20 cellular contexts compared by ENCODE assay signal in genomic region chr2:1698188-1698945, GRCh38. TPM values are rescaled to one million over a fixed set of nuclear protein-coding genes. Genes with fewer than 3 reads are reported as not detected.
DNase-seq lines count a peak whose midpoint lies in the region; ATAC-seq and TF ChIP-seq lines count a peak whose summit lies in the region.
"Had no signal": no experiment of that assay in that cellular context is flagged by ENCODE, and none has a peak within 500 bp of the region (broad histone marks: within the 10 kb centered on the region; RNA-seq: fewer than 3 reads in every experiment).

No MANE protein-coding gene starts in this region.

- H3K27ac Mint-ChIP-seq in mesothelial cell of epicardium (peak overlapping the region; percentile 82), type B pancreatic cell (peak overlapping the region; percentile 48)
- H3K27ac Mint-ChIP-seq: activated naive CD4-positive, alpha-beta T cell treated with anti-CD3 and anti-CD28 coated beads, Interleukin-2, amount 50 U/mL, for 24 hours had no signal

- DNase-seq in NCI-H1436 (lab: John Stamatoyannopoulos, UW) (peak; percentile 18), NCI-H1436 treated with DMSO at 0.1 percent for 48 hours (lab: John Stamatoyannopoulos, UW) (no peak), Right ventricle myocardium superior (no peak), mesothelial cell of epicardium (ENCODE audit: low spot score in 2 of 2, unreplicated experiment in 2 of 2) (no peak), type B pancreatic cell (ENCODE audit: extremely low spot score, unreplicated experiment) (no peak), NCI-H2107 (lab: John Stamatoyannopoulos, UW) (no peak), T-helper 1 cell (no peak), superior temporal gyrus (ENCODE audit: extremely low spot score) (no peak)
- DNase-seq: activated CD4-positive, alpha-beta T cell treated with anti-CD3 and anti-CD28 coated beads, Interleukin-2, amount 50 U/mL, for 1 hour; BE2C; body of pancreas; dermis blood vessel endothelial cell; DMS 273 treated with DMSO at 0.1 percent for 48 hours; MM.1S; NCI-H2029; NCI-H69; stimulated activated CD4-positive, alpha-beta T cell treated with anti-CD3 and anti-CD28 coated beads, Interleukin-2, amount 100 ng/mL, for 48 hours had no signal

- H3K27me3 Mint-ChIP-seq in mesothelial cell of epicardium (ENCODE audit: low read depth) (no peaks in the 10 kb centered on the region), type B pancreatic cell (no peaks in the 10 kb centered on the region)

- TF ChIP-seq CTCF in mesothelial cell of epicardium (IDR thresholded peaks at IDR 0.05; ENCODE audit: unreplicated experiment) (no peak), type B pancreatic cell (conservative IDR thresholded peaks at IDR 0.05) (no peak)

- H3K36me3 Mint-ChIP-seq in mesothelial cell of epicardium, result peaks cover 11% of the 10 kb centered on the region
- peaks cover 9% of the 10 kb centered on the region for H3K36me3 Mint-ChIP-seq in type B pancreatic cell
- H3K36me3 Mint-ChIP-seq: activated naive CD4-positive, alpha-beta T cell treated with anti-CD3 and anti-CD28 coated beads, Interleukin-2, amount 50 U/mL, for 24 hours had no signal

- peak; percentile 73 for ATAC-seq in Right ventricle myocardium superior (ENCODE audit: poor library complexity)
- ATAC-seq: body of pancreas, esophagus mucosa had no signal

- H3K4me3 Mint-ChIP-seq in mesothelial cell of epicardium (no peak overlapping the region), type B pancreatic cell (peak overlapping the region; percentile 48)
- H3K4me3 Mint-ChIP-seq: activated naive CD4-positive, alpha-beta T cell treated with anti-CD3 and anti-CD28 coated beads, Interleukin-2, amount 50 U/mL, for 24 hours had no signal

- intact Hi-C loops in Right ventricle myocardium superior (cut with DNase I), result no loop called here

- H3K9me3 Mint-ChIP-seq in mesothelial cell of epicardium (no peaks in the 10 kb centered on the region), type B pancreatic cell (peaks cover 3% of the 10 kb centered on the region)
- H3K9me3 Mint-ChIP-seq: activated naive CD4-positive, alpha-beta T cell treated with anti-CD3 and anti-CD28 coated beads, Interleukin-2, amount 50 U/mL, for 24 hours had no signal

- peaks cover 31% of the 10 kb centered on the region for H3K4me1 Mint-ChIP-seq in mesothelial cell of epicardium
- H3K4me1 Mint-ChIP-seq in type B pancreatic cell (ENCODE audit: unreplicated experiment), result peaks cover 38% of the 10 kb centered on the region
- H3K4me1 Mint-ChIP-seq: activated naive CD4-positive, alpha-beta T cell treated with anti-CD3 and anti-CD28 coated beads, Interleukin-2, amount 50 U/mL, for 24 hours had no signal

RNA-seq across cellular contexts. Expression of gene PXDN, which starts 45.9 kb away (rescaled TPM):
- total RNA-seq in Right ventricle myocardium superior, result 15.6 TPM
- 274 to 292 TPM (median 277 TPM) in 3 replicates for total RNA-seq in mesothelial cell of epicardium
- total RNA-seq in type B pancreatic cell (ENCODE audit: low replicate concordance), result 58.4 and 150 TPM in 2 replicates
- total RNA-seq: OCI-LY7 had no signal
